In the genomic region with DNA sequence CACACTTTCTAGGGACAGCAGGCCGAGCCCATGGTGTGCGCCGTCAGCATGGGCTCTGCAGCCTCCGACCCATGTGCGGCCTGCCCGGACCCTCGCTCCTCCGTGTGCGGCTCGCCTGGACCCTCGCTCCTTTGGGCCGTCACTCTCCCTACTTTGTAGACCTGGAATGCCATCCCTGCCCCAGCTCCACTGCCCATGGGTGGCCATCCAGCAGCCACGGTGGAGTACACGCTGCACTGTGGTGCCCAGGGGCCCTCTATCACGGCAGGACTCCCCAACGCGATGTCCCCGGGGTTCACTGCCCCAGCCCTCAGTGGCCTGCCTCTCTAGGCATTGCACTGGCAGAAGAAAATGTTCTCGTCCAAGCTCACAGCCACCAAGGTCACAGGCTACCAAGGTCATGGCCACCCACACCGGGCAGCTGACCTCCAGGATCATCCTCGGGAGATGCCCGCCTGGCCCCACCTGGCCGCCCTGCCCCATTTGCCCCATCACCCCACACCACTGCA, we compare ENCODE assay signal across 1 cellular context.
TF ChIP-seq lines count a peak whose summit lies in the region.

No MANE protein-coding gene starts in this region.

TF ChIP-seq in H1, 55 proteins besides CTCF, POLR2A, EP300 and RAD21:
- no peak for TF ChIP-seq TBP (IDR thresholded peaks at IDR 0.05; ENCODE audit: low read depth, low read length)
- TF ChIP-seq SAP30 (IDR thresholded peaks at IDR 0.05; ENCODE audit: insufficient read depth, insufficient replicate concordance, low read length), result no peak
- TF ChIP-seq HDAC2 (IDR thresholded peaks at IDR 0.05; ENCODE audit: borderline replicate concordance in 1 of 2, low read depth in 2 of 2, low read length in 2 of 2), result no peak
